ENCODE assay signal across 23 cellular contexts in the genomic region with DNA sequence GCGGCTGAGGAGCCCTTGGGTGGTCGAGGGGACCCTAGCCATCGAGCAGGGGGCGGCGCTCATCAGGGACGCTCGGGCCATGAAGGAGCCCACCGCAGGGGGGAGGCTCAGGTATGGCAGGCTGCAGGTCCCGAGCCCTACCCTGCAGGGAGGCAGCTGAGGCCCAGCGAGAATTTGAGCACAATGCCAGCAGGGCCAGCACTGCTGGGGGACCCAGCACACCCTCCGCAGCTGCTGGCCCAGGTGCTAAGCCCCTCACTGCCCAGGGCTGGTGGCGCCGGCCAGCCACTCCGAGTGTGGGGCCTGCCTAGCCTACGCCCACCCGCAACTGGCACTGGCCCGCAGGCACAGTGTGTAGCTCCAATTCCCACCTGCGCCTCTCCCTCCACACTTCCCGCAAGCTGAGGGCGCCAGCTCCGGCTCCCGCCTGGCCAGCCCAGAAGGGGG.
"Had no signal": no experiment of that assay in that cellular context is flagged by ENCODE, and none has a peak within 500 bp of the region (broad histone marks: within the 10 kb centered on the region; RNA-seq: fewer than 3 reads in every experiment).

No MANE protein-coding gene starts in this region.

- H3K27me3 ChIP-seq: MG63 had no signal

- H3K9me2 ChIP-seq: SK-N-SH had no signal

- H3K36me3 ChIP-seq: MG63 had no signal

- DNase-seq: IMR-90, Karpas-422, KG1, MG63, NCI-H1092, NCI-H1105 treated with DMSO at 0.1 percent for 48 hours, NCI-H1417 treated with DMSO at 0.1 percent for 48 hours, NCI-H146, NCI-H1694 treated with DMSO at 0.1 percent for 48 hours, NCI-H1930, NCI-H2081, NCI-H2107, NCI-H345, NCI-H446 treated with DMSO at 0.1 percent for 48 hours, NCI-H510A treated with DMSO at 0.1 percent for 48 hours, NCI-H526 treated with DMSO at 0.1 percent for 48 hours, NCI-H748 treated with DMSO at 0.1 percent for 48 hours, RPMI8226, SHP77, SK-N-SH, SW 1271 had no signal

- H3K9me3 ChIP-seq: MG63, SK-N-SH had no signal

- ATAC-seq: HepG2 had no signal

- FAIRE-seq: HepG2, RCC 7860 had no signal

- H3K4me3 ChIP-seq: MG63 had no signal

- H3K9ac ChIP-seq: SK-N-SH had no signal

- H3K4me2 ChIP-seq: SK-N-SH had no signal
